22 cellular contexts compared by ENCODE assay signal in genomic region chr19:19526581-19527370, GRCh38. TPM values are rescaled to one million over a fixed set of nuclear protein-coding genes. Genes with fewer than 3 reads are reported as not detected.
DNase-seq lines count a peak whose midpoint lies in the region; ATAC-seq and TF ChIP-seq lines count a peak whose summit lies in the region.
"Had no signal": no experiment of that assay in that cellular context is flagged by ENCODE, and none has a peak within 500 bp of the region (broad histone marks: within the 10 kb centered on the region; RNA-seq: fewer than 3 reads in every experiment).

No MANE protein-coding gene starts in this region.

- H4K20me1 ChIP-seq in Loucy (ENCODE audit: insufficient read depth, low read length, poor library complexity, severe bottlenecking): peaks cover 36% of the 10 kb centered on the region

- no peak for ATAC-seq in activated CD8-positive, alpha-beta T cell treated with anti-CD3 and anti-CD28 coated beads for 36 hours
- no peak for ATAC-seq in naive thymus-derived CD8-positive, alpha-beta T cell
- ATAC-seq in HG03175 (IDR thresholded peaks at IDR 0.05; ENCODE audit: unreplicated experiment): no peak
- ATAC-seq in HG02970 (IDR thresholded peaks at IDR 0.05; ENCODE audit: low FRiP score, unreplicated experiment): no peak
- ATAC-seq: mucosa of descending colon; stimulated activated naive CD8-positive, alpha-beta T cell treated with anti-CD3 and anti-CD28 coated beads, Interleukin-15, Interleukin-2, amounts not matched to agents 100 U/mL and 50 U/mL, for 24 hours had no signal

- peaks cover 16% of the 10 kb centered on the region for H3K4me1 Mint-ChIP-seq in activated CD8-positive, alpha-beta T cell treated with anti-CD3 and anti-CD28 coated beads for 36 hours (ENCODE audit: low read depth)
- H3K4me1 Mint-ChIP-seq in neural crest cell: peaks cover 46% of the 10 kb centered on the region
- peaks cover 0 to 29% (median 7%) of the 10 kb centered on the region in 4 donors for H3K4me1 Mint-ChIP-seq in naive thymus-derived CD8-positive, alpha-beta T cell

- peak; percentile 60 for DNase-seq in GM10248 (ENCODE audit: extremely low spot score)
- peak; percentile 25 for DNase-seq in activated CD8-positive, alpha-beta T cell treated with anti-CD3 and anti-CD28 coated beads for 36 hours
- no peak for DNase-seq in neural crest cell (ENCODE audit: low read depth, low spot score)
- DNase-seq in naive thymus-derived CD8-positive, alpha-beta T cell: no peak
- no peak for DNase-seq in A673 (ENCODE audit: low spot score)
- DNase-seq: activated CD4-positive, alpha-beta memory T cell treated with anti-CD3 and anti-CD28 coated beads for 36 hours; activated CD4-positive, CD25-positive, alpha-beta regulatory T cell; activated naive CD4-positive, alpha-beta T cell treated with anti-CD3 and anti-CD28 coated beads for 36 hours; activated T-cell treated with anti-CD3 and anti-CD28 coated beads, Interleukin-2, amount 50 U/mL, for 1 hour; central memory CD4-positive, alpha-beta T cell; mucosa of descending colon; NCI-H1417; NCI-H524; small intestine; stimulated activated naive CD8-positive, alpha-beta T cell treated with anti-CD3 and anti-CD28 coated beads, Interleukin-15, Interleukin-2, amounts not matched to agents 100 U/mL and 50 U/mL, for 24 hours; T1000 had no signal

- H3K4me3 Mint-ChIP-seq in activated CD8-positive, alpha-beta T cell treated with anti-CD3 and anti-CD28 coated beads for 36 hours: no peak overlapping the region
- H3K4me3 Mint-ChIP-seq in neural crest cell: peak overlapping the region; percentile 68
- no peak overlapping the region for H3K4me3 Mint-ChIP-seq in naive thymus-derived CD8-positive, alpha-beta T cell
- H3K4me3 Mint-ChIP-seq: activated CD4-positive, alpha-beta memory T cell treated with anti-CD3 and anti-CD28 coated beads for 36 hours; activated naive CD4-positive, alpha-beta T cell treated with anti-CD3 and anti-CD28 coated beads for 36 hours had no signal

- H3K9me3 ChIP-seq in Loucy (ENCODE audit: insufficient read depth, low read depth, low read length) (no peaks in the 10 kb centered on the region), A673 (ENCODE audit: low read depth, low read length, poor library complexity, severe bottlenecking) (no peaks in the 10 kb centered on the region)
- H3K9me3 ChIP-seq: mucosa of descending colon had no signal

- H3K9ac ChIP-seq in Loucy (ENCODE audit: low read depth, low read length, poor library complexity, severe bottlenecking): no peak overlapping the region
- H3K9ac ChIP-seq: KMS-11 had no signal

- peak overlapping the region; percentile 40 for H3K4me2 ChIP-seq in Loucy (ENCODE audit: low read depth, low read length, poor library complexity, severe bottlenecking)
- H3K4me2 ChIP-seq: hepatocyte, KMS-11 had no signal

- no peaks in the 10 kb centered on the region for H3K27me3 Mint-ChIP-seq in activated CD8-positive, alpha-beta T cell treated with anti-CD3 and anti-CD28 coated beads for 36 hours
- peaks cover 3% of the 10 kb centered on the region for H3K27me3 Mint-ChIP-seq in neural crest cell (ENCODE audit: low read depth)
- no peaks in the 10 kb centered on the region for H3K27me3 Mint-ChIP-seq in naive thymus-derived CD8-positive, alpha-beta T cell
- H3K27me3 Mint-ChIP-seq: activated CD4-positive, alpha-beta memory T cell treated with anti-CD3 and anti-CD28 coated beads for 36 hours had no signal

- TF ChIP-seq CTCF in GM10248 (IDR thresholded peaks at IDR 0.05; ENCODE audit: control extremely low read depth, extremely low read depth, low read depth, missing control alignments): no peak
- no peak for TF ChIP-seq CTCF in Loucy (conservative IDR thresholded peaks at IDR 0.05; ENCODE audit: low read length)
- TF ChIP-seq CTCF in activated CD8-positive, alpha-beta T cell treated with anti-CD3 and anti-CD28 coated beads for 36 hours (IDR thresholded peaks at IDR 0.05): no peak
- no peak for TF ChIP-seq CTCF in neural crest cell (conservative IDR thresholded peaks at IDR 0.05)
- no peak for TF ChIP-seq CTCF in A673 (conservative IDR thresholded peaks at IDR 0.05; ENCODE audit: low read depth, low read length)

- intact Hi-C loops in activated CD8-positive, alpha-beta T cell treated with anti-CD3 and anti-CD28 coated beads for 36 hours (cut with micrococcal nuclease): no loop called here
- intact Hi-C loops in A673 (cut with micrococcal nuclease; ENCODE audit: unreplicated experiment): no loop called here

- H3K79me2 ChIP-seq in Loucy (ENCODE audit: insufficient read depth, low read length): peaks cover 38% of the 10 kb centered on the region; the same call in 1 of the 2 replicates

- H3K9me3 Mint-ChIP-seq in activated CD8-positive, alpha-beta T cell treated with anti-CD3 and anti-CD28 coated beads for 36 hours: no peaks in the 10 kb centered on the region
- no peaks in the 10 kb centered on the region for H3K9me3 Mint-ChIP-seq in neural crest cell
- H3K9me3 Mint-ChIP-seq in naive thymus-derived CD8-positive, alpha-beta T cell: no peaks in the 10 kb centered on the region
- H3K9me3 Mint-ChIP-seq: activated CD4-positive, alpha-beta memory T cell treated with anti-CD3 and anti-CD28 coated beads for 36 hours; activated naive CD4-positive, alpha-beta T cell treated with anti-CD3 and anti-CD28 coated beads for 36 hours had no signal

- no peaks in the 10 kb centered on the region for H3K9me2 ChIP-seq in Loucy (replicated peaks; ENCODE audit: low read depth, low read length)

- peak overlapping the region; percentile 55 for H3K27ac Mint-ChIP-seq in activated CD8-positive, alpha-beta T cell treated with anti-CD3 and anti-CD28 coated beads for 36 hours
- peak overlapping the region; percentile 92 for H3K27ac Mint-ChIP-seq in neural crest cell (ENCODE audit: unreplicated experiment)
- H3K27ac Mint-ChIP-seq in naive thymus-derived CD8-positive, alpha-beta T cell: peak overlapping the region in 2 of 10 donors; percentile 47 to 56
- H3K27ac Mint-ChIP-seq: activated CD4-positive, alpha-beta memory T cell treated with anti-CD3 and anti-CD28 coated beads for 36 hours; activated naive CD4-positive, alpha-beta T cell treated with anti-CD3 and anti-CD28 coated beads for 36 hours had no signal

- peaks cover 16% of the 10 kb centered on the region for H3K4me1 ChIP-seq in Loucy (ENCODE audit: insufficient read depth, low read length, poor library complexity, severe bottlenecking)
- H3K4me1 ChIP-seq in A673 (ENCODE audit: insufficient read depth, low read length, poor library complexity, severe bottlenecking): peaks cover 10% of the 10 kb centered on the region

- CTCF ChIA-PET in GM10248 (lab: Yijun Ruan, JAX): interaction anchor here (14.9 kb wide), 1 partner anchor 24 kb away, joined by 251 read pairs; no protein-coding TSS in a partner anchor
- CTCF ChIA-PET in activated CD8-positive, alpha-beta T cell treated with anti-CD3 and anti-CD28 coated beads for 36 hours (lab: Charles Lee): no interaction called here
- CTCF ChIA-PET in A673 (lab: Charles Lee): no interaction called here

- H3K36me3 ChIP-seq in Loucy (ENCODE audit: insufficient read depth, low read length): peaks cover 14% of the 10 kb centered on the region; the same call in 1 of the 2 replicates
- peaks cover 9% of the 10 kb centered on the region for H3K36me3 ChIP-seq in A673 (ENCODE audit: insufficient read depth, low read length, poor library complexity, severe bottlenecking)

- no peaks in the 10 kb centered on the region for H3F3A ChIP-seq in Loucy (ENCODE audit: low read depth)

- BruUV-seq in A673 (replicated peaks; lab: Mats Ljungman, UMichigan): no TSS peak

- no peak overlapping the region for H3K4me3 ChIP-seq in Loucy (ENCODE audit: low read length, poor library complexity, severe bottlenecking)
- H3K4me3 ChIP-seq in A673 (ENCODE audit: low read depth, low read length, poor library complexity, severe bottlenecking): no peak overlapping the region
- H3K4me3 ChIP-seq: hepatocyte, mucosa of descending colon had no signal

- no peak overlapping the region for H3K27ac ChIP-seq in A673 (ENCODE audit: low read depth, low read length, poor library complexity, severe bottlenecking)
- H3K27ac ChIP-seq: epithelial cell of prostate, hepatocyte, KMS-11 had no signal

- no peaks in the 10 kb centered on the region for H3K27me3 ChIP-seq in Loucy (ENCODE audit: insufficient read depth, low read length, poor library complexity, severe bottlenecking)
- no peaks in the 10 kb centered on the region for H3K27me3 ChIP-seq in A673 (replicated peaks; ENCODE audit: insufficient read depth, low read depth, low read length, poor library complexity)
- H3K27me3 ChIP-seq: hepatocyte had no signal

- no peak overlapping the region for H2AFZ ChIP-seq in Loucy (ENCODE audit: low read length)
- H2AFZ ChIP-seq: hepatocyte had no signal

- H3K36me3 Mint-ChIP-seq in activated CD8-positive, alpha-beta T cell treated with anti-CD3 and anti-CD28 coated beads for 36 hours (ENCODE audit: low read depth): peaks cover 13% of the 10 kb centered on the region
- H3K36me3 Mint-ChIP-seq in neural crest cell (ENCODE audit: low read depth): no peaks in the 10 kb centered on the region
- peaks cover 0 to 42% (median 0%) of the 10 kb centered on the region in 3 donors for H3K36me3 Mint-ChIP-seq in naive thymus-derived CD8-positive, alpha-beta T cell

- POLR2A ChIA-PET in GM10248 (lab: Yijun Ruan, JAX): no interaction called here
- POLR2A ChIA-PET in activated CD8-positive, alpha-beta T cell treated with anti-CD3 and anti-CD28 coated beads for 36 hours (lab: Charles Lee): interaction anchor here (0.8 to 2.7 kb wide), 2 partner anchors 14 to 117 kb away, joined by 3 to 6 read pairs; partner anchors contain the start of gene GMIP
- POLR2A ChIA-PET in naive thymus-derived CD8-positive, alpha-beta T cell (lab: Charles Lee): no interaction called here
- POLR2A ChIA-PET in A673 (lab: Charles Lee; ENCODE audit: low non-redundant PET): no interaction called here

RNA-seq across cellular contexts. Expression of gene YJEFN3, which starts 1.9 kb away (rescaled TPM):
- 1 to 10 TPM; 7.4 to 8.1 TPM for total RNA-seq in activated CD8-positive, alpha-beta T cell treated with anti-CD3 and anti-CD28 coated beads for 36 hours
- total RNA-seq in neural crest cell (15.0 and 18.1 TPM in 2 replicates), A673 (2021) (8.6 TPM in 2 replicates)
- 10 to 100 TPM; 11.1 to 12.8 TPM for total RNA-seq in naive thymus-derived CD8-positive, alpha-beta T cell
- polyA plus RNA-seq in naive thymus-derived CD8-positive, alpha-beta T cell: under 1 TPM in 2 of 3 donors, not detected in 1; 0.08 to 0.63 TPM

RNA-seq across cellular contexts. Expression of gene NDUFA13, which starts 10.8 kb away (rescaled TPM):
- total RNA-seq in activated CD8-positive, alpha-beta T cell treated with anti-CD3 and anti-CD28 coated beads for 36 hours: 100 to 1,000 TPM; 298 to 310 TPM
- 371 and 389 TPM in 2 replicates for total RNA-seq in neural crest cell
- total RNA-seq in naive thymus-derived CD8-positive, alpha-beta T cell: 100 to 1,000 TPM; 177 to 180 TPM
- polyA plus RNA-seq in naive thymus-derived CD8-positive, alpha-beta T cell: 100 to 1,000 TPM; 329 to 360 (median 338) TPM
- 421 and 431 TPM in 2 replicates for total RNA-seq in A673 (2021)

RNA-seq across cellular contexts. Expression of gene CILP2, which starts 11.3 kb away (rescaled TPM):
- under 1 TPM; 0.31 to 0.32 TPM for total RNA-seq in activated CD8-positive, alpha-beta T cell treated with anti-CD3 and anti-CD28 coated beads for 36 hours
- total RNA-seq in neural crest cell (2.7 and 2.9 TPM in 2 replicates), A673 (2021) (0.77 and 1.6 TPM in 2 replicates)
- under 1 TPM; 0.31 to 0.41 TPM for total RNA-seq in naive thymus-derived CD8-positive, alpha-beta T cell
- polyA plus RNA-seq in naive thymus-derived CD8-positive, alpha-beta T cell: under 1 TPM in 2 of 3 donors, not detected in 1; 0.56 to 0.64 TPM

RNA-seq across cellular contexts. Expression of gene TSSK6, which starts 11.4 kb away (rescaled TPM):
- 1 to 10 TPM; 3.4 to 4.9 TPM for total RNA-seq in activated CD8-positive, alpha-beta T cell treated with anti-CD3 and anti-CD28 coated beads for 36 hours
- total RNA-seq in neural crest cell: 2.7 and 2.9 TPM in 2 replicates
- 10 to 100 TPM in 1 of 2 experiments, 1 to 10 TPM in 1; 9.3 to 10.8 TPM for total RNA-seq in naive thymus-derived CD8-positive, alpha-beta T cell
- polyA plus RNA-seq in naive thymus-derived CD8-positive, alpha-beta T cell: 1 to 10 TPM in 2 of 3 donors, under 1 TPM in 1; 0.59 to 3.7 (median 3.1) TPM
- total RNA-seq in A673 (2021): 2.5 TPM in 2 replicates

Comparison
In these comparisons a context has a peak if more than half of its experiments do, and no peak if none do; other contexts are left out.
1. DNase-seq: peak in GM10248 (single experiment) and activated CD8-positive, alpha-beta T cell treated with anti-CD3 and anti-CD28 coated beads for 36 hours (single experiment); none in neural crest cell (single experiment), naive thymus-derived CD8-positive, alpha-beta T cell (0 of 10) and A673 (single experiment).